8 cellular contexts compared by ENCODE assay signal in genomic region chrX:45849261-45849660, GRCh38.
A peak's percentile ranks its signal among the peaks of the same experiment; 100 is the strongest.
DNase-seq lines count a peak whose midpoint lies in the region; ATAC-seq, FAIRE-seq and TF ChIP-seq lines count a peak whose summit lies in the region.

No MANE protein-coding gene starts in this region.

- WGBS in adrenal gland, 4 donors: 23 to 33% (median 25%) methylated on average over 4 of the region's 4 CpGs

- no peaks in the 10 kb centered on the region for H3K36me3 ChIP-seq in left ventricle myocardium inferior
- H3K36me3 ChIP-seq in adrenal gland (replicated peaks in 1 of 2): no peaks in the 10 kb centered on the region

- DNase-seq in left ventricle myocardium inferior (no peak), cardiac septum (ENCODE audit: low spot score) (no peak), NCI-H146 treated with DMSO at 0.1 percent for 48 hours (lab: John Stamatoyannopoulos, UW; ENCODE audit: unreplicated experiment) (peak; percentile 8), hepatic stellate cell (ENCODE audit: low spot score) (peak; percentile 54), H54 (ENCODE audit: insufficient read length, low spot score) (no peak), adrenal gland (no peak)
- no peak for DNase-seq in stimulated activated naive B cell treated with anti-CD40 and anti-IgM and Interleukin-4, amounts not matched to agents 10 μg/mL and 1 μg/mL and 100 μg/mL, for 72 hours

- peaks cover 7% of the 10 kb centered on the region for H3K4me1 ChIP-seq in left ventricle myocardium inferior
- H3K4me1 ChIP-seq in adrenal gland (replicated peaks in 1 of 2): no peaks in the 10 kb centered on the region

- no peak for FAIRE-seq in H54 (lab: Jason Lieb, UNC)

- TF ChIP-seq POLR2A in H54 (IDR thresholded peaks at IDR 0.05; ENCODE audit: low read depth, low read length) (no peak), adrenal gland (IDR thresholded peaks at IDR 0.05) (no peak)

- H3K27ac ChIP-seq in left ventricle myocardium inferior (replicated peaks): no peak overlapping the region
- H3K27ac ChIP-seq in adrenal gland: no peak overlapping the region

- peak overlapping the region; percentile 98 for H3K27ac Mint-ChIP-seq in activated T-helper 17 cell treated with anti-CD3 and anti-CD28 coated beads, Interleukin-2, amount 50 U/mL, for 72 hours
- H3K27ac Mint-ChIP-seq in stimulated activated naive B cell treated with anti-CD40 and anti-IgM and Interleukin-4, amounts not matched to agents 10 μg/mL and 1 μg/mL and 100 μg/mL, for 72 hours: no peak overlapping the region

- peak; percentile 13 for ATAC-seq in activated T-helper 17 cell treated with anti-CD3 and anti-CD28 coated beads, Interleukin-2, amount 50 U/mL, for 72 hours (replicated peaks)
- ATAC-seq in stimulated activated naive B cell treated with anti-CD40 and anti-IgM and Interleukin-4, amounts not matched to agents 10 μg/mL and 1 μg/mL and 100 μg/mL, for 72 hours (replicated peaks): no peak

- intact Hi-C loops in left ventricle myocardium inferior (cut with micrococcal nuclease): loop anchor here (10.0 kb wide), 1 partner anchor 334 kb away; no protein-coding TSS in a partner anchor
- intact Hi-C loops in cardiac septum (cut with DNase I): loop anchor here (10.0 kb wide), 1 partner anchor 334 kb away; no protein-coding TSS in a partner anchor
- intact Hi-C loops in adrenal gland (cut with DNase I): no loop called here

- H3K27me3 Mint-ChIP-seq in activated T-helper 17 cell treated with anti-CD3 and anti-CD28 coated beads, Interleukin-2, amount 50 U/mL, for 72 hours: no peaks in the 10 kb centered on the region
- H3K27me3 Mint-ChIP-seq in stimulated activated naive B cell treated with anti-CD40 and anti-IgM and Interleukin-4, amounts not matched to agents 10 μg/mL and 1 μg/mL and 100 μg/mL, for 72 hours: peaks cover 9 to 12% of the 10 kb centered on the region in 2 donors

- H3K9me3 ChIP-seq in left ventricle myocardium inferior (replicated peaks) (no peaks in the 10 kb centered on the region), adrenal gland (replicated peaks in 1 of 3) (no peaks in the 10 kb centered on the region)

- peak overlapping the region; percentile 25 for H3K4me3 ChIP-seq in left ventricle myocardium inferior
- no peak overlapping the region for H3K4me3 ChIP-seq in adrenal gland

- H3K4me1 Mint-ChIP-seq in activated T-helper 17 cell treated with anti-CD3 and anti-CD28 coated beads, Interleukin-2, amount 50 U/mL, for 72 hours: peaks cover 7% of the 10 kb centered on the region
- peaks cover 7 to 16% of the 10 kb centered on the region in 2 donors for H3K4me1 Mint-ChIP-seq in stimulated activated naive B cell treated with anti-CD40 and anti-IgM and Interleukin-4, amounts not matched to agents 10 μg/mL and 1 μg/mL and 100 μg/mL, for 72 hours

- H3K27me3 ChIP-seq in left ventricle myocardium inferior (ENCODE audit: low read depth) (peaks cover 12% of the 10 kb centered on the region), adrenal gland (peaks cover 52% of the 10 kb centered on the region)

- TF ChIP-seq CTCF in left ventricle myocardium inferior (IDR thresholded peaks at IDR 0.05; ENCODE audit: borderline replicate concordance): peak; percentile 39
- no peak for TF ChIP-seq CTCF in adrenal gland (IDR thresholded peaks at IDR 0.05)

- H3K4me3 Mint-ChIP-seq in activated T-helper 17 cell treated with anti-CD3 and anti-CD28 coated beads, Interleukin-2, amount 50 U/mL, for 72 hours: peak overlapping the region; percentile 95
- peak overlapping the region; percentile 88 to 89 for H3K4me3 Mint-ChIP-seq in stimulated activated naive B cell treated with anti-CD40 and anti-IgM and Interleukin-4, amounts not matched to agents 10 μg/mL and 1 μg/mL and 100 μg/mL, for 72 hours

- no peaks in the 10 kb centered on the region for H3K9me3 Mint-ChIP-seq in activated T-helper 17 cell treated with anti-CD3 and anti-CD28 coated beads, Interleukin-2, amount 50 U/mL, for 72 hours
- H3K9me3 Mint-ChIP-seq in stimulated activated naive B cell treated with anti-CD40 and anti-IgM and Interleukin-4, amounts not matched to agents 10 μg/mL and 1 μg/mL and 100 μg/mL, for 72 hours: no peaks in the 10 kb centered on the region

- peaks cover 64% of the 10 kb centered on the region for H3K36me3 Mint-ChIP-seq in activated T-helper 17 cell treated with anti-CD3 and anti-CD28 coated beads, Interleukin-2, amount 50 U/mL, for 72 hours (ENCODE audit: low read depth)
- peaks cover 0 to 3% of the 10 kb centered on the region in 2 donors for H3K36me3 Mint-ChIP-seq in stimulated activated naive B cell treated with anti-CD40 and anti-IgM and Interleukin-4, amounts not matched to agents 10 μg/mL and 1 μg/mL and 100 μg/mL, for 72 hours

Comparison
In these comparisons a context has a peak if more than half of its experiments do, and no peak if none do; other contexts are left out.
1. DNase-seq: peak in NCI-H146 treated with DMSO at 0.1 percent for 48 hours (single experiment) and hepatic stellate cell (single experiment); none in left ventricle myocardium inferior (single experiment), cardiac septum (single experiment), stimulated activated naive B cell treated with anti-CD40 and anti-IgM and Interleukin-4, amounts not matched to agents 10 μg/mL and 1 μg/mL and 100 μg/mL, for 72 hours (single experiment), H54 (single experiment) and adrenal gland (0 of 7).
2. intact Hi-C loops: an anchor here in left ventricle myocardium inferior (10.0 kb wide) and cardiac septum (10.0 kb wide); none called in adrenal gland.